8 cellular contexts compared by ENCODE assay signal in the genomic region with DNA sequence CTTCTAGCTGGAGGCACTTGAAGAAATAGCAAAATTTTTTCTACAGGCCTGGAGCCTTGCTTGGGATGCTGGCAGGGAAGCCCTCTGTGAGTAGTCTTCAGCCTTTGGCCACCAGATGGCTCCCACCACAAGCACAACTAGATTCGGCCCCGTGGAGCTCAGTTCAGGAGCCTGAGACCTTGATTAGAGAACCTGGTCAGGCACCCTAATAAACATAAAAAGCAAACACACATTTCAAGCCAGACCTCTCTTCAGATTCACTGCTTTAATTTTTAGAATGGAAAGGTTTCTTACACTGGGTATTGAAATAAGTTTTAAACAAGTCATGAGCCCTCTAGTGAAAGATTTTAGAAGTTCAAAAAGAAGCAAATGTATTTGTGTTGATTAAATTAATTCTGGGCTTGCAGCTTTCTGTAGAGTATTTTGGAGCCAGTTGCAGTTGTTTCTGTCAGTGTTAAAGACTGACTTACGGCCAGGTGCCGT. TPM values are rescaled to one million over a fixed set of nuclear protein-coding genes. Genes with fewer than 3 reads are reported as not detected.
A peak's percentile ranks its signal among the peaks of the same experiment; 100 is the strongest.
DNase-seq lines count a peak whose midpoint lies in the region; ATAC-seq and TF ChIP-seq lines count a peak whose summit lies in the region.

No MANE protein-coding gene starts in this region.

- peak; percentile 79 for DNase-seq in AG09319 (ENCODE audit: extremely low read depth, low read depth)
- DNase-seq in NCI-H446 (lab: John Stamatoyannopoulos, UW), result peak; percentile 43 to 75
- peak; percentile 77 for DNase-seq in activated CD4-positive, alpha-beta T cell treated with anti-CD3 and anti-CD28 coated beads for 48 hours
- DNase-seq in colonic mucosa, result peak; percentile 81
- DNase-seq in right lobe of liver, result peak; percentile 79 to 85 (median 82)
- peak; percentile 77 for DNase-seq in stimulated activated CD4-positive, alpha-beta T cell treated with anti-CD3 and anti-CD28 coated beads, Interleukin-4, amount 100 ng/mL, for 24 hours

- H3K4me1 ChIP-seq in colonic mucosa (no peaks in the 10 kb centered on the region), right lobe of liver (peaks cover 0 to 39% (median 11%) of the 10 kb centered on the region in 4 donors)

- intact Hi-C loops in colonic mucosa (cut with DNase I), result loop anchor here (2.0 to 5.0 kb wide), 2 partner anchors 66 to 139 kb away; no protein-coding TSS in a partner anchor
- intact Hi-C loops in right lobe of liver (cut with DNase I), result loop anchor here (5.0 to 10.0 kb wide), 2 partner anchors 64 to 66 kb away; no protein-coding TSS in a partner anchor

- no peaks in the 10 kb centered on the region for H3K36me3 ChIP-seq in colonic mucosa
- H3K36me3 ChIP-seq in right lobe of liver, result no peaks in the 10 kb centered on the region

- H3K9ac ChIP-seq in colonic mucosa (ENCODE audit: low read depth in 2 of 2, low read length in 2 of 2), result no peak overlapping the region

- H3K27ac ChIP-seq in colonic mucosa (no peak overlapping the region), right lobe of liver (peak overlapping the region in 2 of 3 donors; percentile 54 to 64)

- H3K9me3 ChIP-seq in colonic mucosa, result no peaks in the 10 kb centered on the region
- H3K9me3 ChIP-seq in right lobe of liver, result no peaks in the 10 kb centered on the region

- WGBS in right lobe of liver (ENCODE audit: insufficient coverage, low coverage, low lambda C conversion rate, missing lambda C conversion rate), result 9% methylated on average over 4 of the region's 4 CpGs

- ATAC-seq in GM18861 (IDR thresholded peaks at IDR 0.05; ENCODE audit: unreplicated experiment), result peak; percentile 90
- ATAC-seq in HG03097 (IDR thresholded peaks at IDR 0.05; ENCODE audit: low FRiP score, unreplicated experiment), result peak; percentile 58
- peak; percentile 85 to 96 (median 92) for ATAC-seq in right lobe of liver

- H3K27me3 ChIP-seq in colonic mucosa (no peaks in the 10 kb centered on the region), right lobe of liver (no peaks in the 10 kb centered on the region)

- TF ChIP-seq POLR2A in right lobe of liver (IDR thresholded peaks at IDR 0.05), result no peak

- TF ChIP-seq CTCF in AG09319 (IDR thresholded peaks at IDR 0.05; ENCODE audit: low read depth, low read length) (peak; percentile 91), colonic mucosa (IDR thresholded peaks at IDR 0.05) (peak; percentile 86), right lobe of liver (IDR thresholded peaks at IDR 0.05) (peak; percentile 88 to 92 (median 91))

- H3K4me3 ChIP-seq in colonic mucosa, result no peak overlapping the region
- no peak overlapping the region for H3K4me3 ChIP-seq in right lobe of liver

RNA-seq across cellular contexts. Expression of a gene that starts 41.4 kb away (rescaled TPM):
- total RNA-seq in colonic mucosa, result 10 to 100 TPM; 52.8 to 89.6 TPM
- 100 to 1,000 TPM in 3 of 6 experiments, 10 to 100 TPM in 3; 40.2 to 228 (median 82.8) TPM for total RNA-seq in right lobe of liver

RNA-seq across cellular contexts. Expression of a gene that starts 50.0 kb away (rescaled TPM):
- total RNA-seq in colonic mucosa (10 to 100 TPM; 50.0 to 59.0 TPM), right lobe of liver (10 to 100 TPM; 24.1 to 49.1 (median 38.9) TPM)
